ENCODE assay signal across 17 cellular contexts in the genomic region with DNA sequence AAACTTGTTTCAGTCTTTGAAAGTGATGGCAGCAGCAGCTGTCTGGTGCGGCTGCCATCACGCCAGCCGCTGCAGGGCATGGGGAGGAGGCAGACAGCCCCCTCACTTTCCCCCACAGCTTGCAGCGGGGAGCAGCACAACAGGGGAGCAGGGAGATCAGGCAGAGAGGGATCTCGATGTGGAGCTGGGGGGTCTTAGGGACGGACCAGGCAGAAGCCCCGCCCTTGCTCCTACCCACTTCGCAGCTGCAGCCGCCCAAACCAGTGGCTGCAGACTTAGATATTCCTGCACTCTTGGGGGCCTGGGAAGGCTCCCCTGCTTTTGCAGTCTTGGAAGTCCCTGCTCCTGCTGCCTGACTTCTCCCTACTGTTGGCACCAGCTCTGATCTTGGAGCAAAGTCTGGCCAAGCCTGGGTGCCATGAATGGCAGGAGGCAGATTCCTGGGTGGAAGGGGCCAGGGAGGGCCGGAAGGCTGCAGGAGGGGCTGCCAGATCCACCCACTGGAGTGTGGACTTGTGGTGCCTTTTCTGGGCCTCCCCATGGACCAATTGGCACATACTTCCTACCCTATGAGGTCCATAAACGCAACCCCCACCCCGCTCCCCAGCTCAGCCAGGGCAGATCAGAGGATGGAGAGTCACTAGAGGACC. TPM values are rescaled to one million over a fixed set of nuclear protein-coding genes. Genes with fewer than 3 reads are reported as not detected.
A peak's percentile ranks its signal among the peaks of the same experiment; 100 is the strongest.
DNase-seq lines count a peak whose midpoint lies in the region; ATAC-seq, FAIRE-seq and TF ChIP-seq lines count a peak whose summit lies in the region.
"Had no signal": no experiment of that assay in that cellular context is flagged by ENCODE, and none has a peak within 500 bp of the region (broad histone marks: within the 10 kb centered on the region; RNA-seq: fewer than 3 reads in every experiment).

No MANE protein-coding gene starts in this region.

- no peak for TF ChIP-seq RAD21 in IMR-90 (IDR thresholded peaks at IDR 0.05; ENCODE audit: low read length)

- no peak overlapping the region for H4K5ac ChIP-seq in IMR-90 (ENCODE audit: low read depth, low read length)

- TF ChIP-seq CTCF in IMR-90 (conservative IDR thresholded peaks at IDR 0.05; ENCODE audit: low read depth, low read length) (no peak), upper lobe of right lung (IDR thresholded peaks at IDR 0.05) (no peak)

- no peaks in the 10 kb centered on the region for H3K9me1 ChIP-seq in IMR-90 (ENCODE audit: insufficient read depth, low read length)

- no peak for FAIRE-seq in RCC 7860 (lab: Jason Lieb, UNC)
- FAIRE-seq: GM12891, GM18507 had no signal

- H3K4ac ChIP-seq in IMR-90 (ENCODE audit: low read depth, low read length) (no peak overlapping the region), neuronal stem cell (ENCODE audit: low read length) (no peak overlapping the region)

- dilution Hi-C loops in IMR-90 (cut with HindIII; ENCODE audit: low sequenced_read_pairs, unreplicated experiment) = no loop called here

- no peak overlapping the region for H3K56ac ChIP-seq in IMR-90 (ENCODE audit: extremely low read depth, insufficient read depth, low read length)

- H3K36me3 Mint-ChIP-seq in activated CD4-positive, alpha-beta T cell treated with anti-CD3 and anti-CD28 coated beads, Interleukin-2, amount 10 ng/mL, durations not matched to agents 24 days and 14 days (ENCODE audit: low read depth) = no peaks in the 10 kb centered on the region
- H3K36me3 Mint-ChIP-seq: CD4-positive, alpha-beta memory T cell had no signal

- H3K79me1 ChIP-seq in IMR-90 (ENCODE audit: low read depth in 1 of 2, low read length in 2 of 2) (no peaks in the 10 kb centered on the region), neuronal stem cell (ENCODE audit: low read depth, low read length) (no peaks in the 10 kb centered on the region)

- H2BK15ac ChIP-seq in IMR-90 (ENCODE audit: low read depth, low read length) (no peak overlapping the region), neuronal stem cell (ENCODE audit: low read length) (no peak overlapping the region)

- no peaks in the 10 kb centered on the region for H3K36me3 ChIP-seq in IMR-90 (ENCODE audit: control insufficient read depth, insufficient read depth, low read length)
- H3K36me3 ChIP-seq in neuronal stem cell (replicated peaks in 1 of 2; ENCODE audit: control insufficient read depth in 2 of 2, insufficient read depth in 2 of 2, low read length in 2 of 2) = no peaks in the 10 kb centered on the region
- H3K36me3 ChIP-seq in upper lobe of right lung = no peaks in the 10 kb centered on the region
- H3K36me3 ChIP-seq: HAP-1 had no signal

- H3K27me3 ChIP-seq in IMR-90 (ENCODE audit: control insufficient read depth, insufficient read depth, low read length) (peaks cover 2% of the 10 kb centered on the region; the same call in 1 of the 2 replicates), neuronal stem cell (ENCODE audit: control insufficient read depth in 3 of 3, insufficient read depth in 3 of 3, low read depth in 1 of 3, low read length in 3 of 3) (peaks cover 0 to 6% (median 0%) of the 10 kb centered on the region in 3 experiments), upper lobe of right lung (no peaks in the 10 kb centered on the region)

- no peak overlapping the region for H3K18ac ChIP-seq in IMR-90 (ENCODE audit: low read depth, low read length)
- peak overlapping the region; percentile 20 for H3K18ac ChIP-seq in neuronal stem cell (ENCODE audit: low read length)

- no peaks in the 10 kb centered on the region for H4K20me1 ChIP-seq in IMR-90 (ENCODE audit: insufficient read depth, low read length)

- H2BK20ac ChIP-seq in IMR-90 (ENCODE audit: low read depth, low read length) = no peak overlapping the region

- H2BK120ac ChIP-seq in IMR-90 (ENCODE audit: low read depth, low read length) (no peak overlapping the region), neuronal stem cell (ENCODE audit: low read depth, low read length) (no peak overlapping the region)

- H4K91ac ChIP-seq in IMR-90 (ENCODE audit: insufficient read depth, low read depth, low read length) = no peak overlapping the region
- H4K91ac ChIP-seq in neuronal stem cell (ENCODE audit: low read depth, low read length, poor library complexity) = no peak overlapping the region

- H3K9me3 ChIP-seq in IMR-90 (ENCODE audit: control insufficient read depth, insufficient read depth, low read length) (no peaks in the 10 kb centered on the region), neuronal stem cell (replicated peaks in 1 of 2; ENCODE audit: control insufficient read depth in 2 of 2, insufficient read depth in 1 of 2, low read depth in 1 of 2, low read length in 2 of 2) (no peaks in the 10 kb centered on the region), upper lobe of right lung (no peaks in the 10 kb centered on the region)
- H3K9me3 ChIP-seq: HAP-1 had no signal

- H2AFZ ChIP-seq in IMR-90 (replicated peaks; ENCODE audit: low read length, poor library complexity) (peak overlapping the region; percentile 29), neuronal stem cell (ENCODE audit: low read length) (no peak overlapping the region)
- H2AFZ ChIP-seq: GM23338 had no signal

- H3K27ac Mint-ChIP-seq in activated CD4-positive, alpha-beta T cell treated with anti-CD3 and anti-CD28 coated beads, Interleukin-2, amount 10 ng/mL, durations not matched to agents 24 days and 14 days = no peak overlapping the region
- H3K27ac Mint-ChIP-seq: CD4-positive, alpha-beta memory T cell; GM23338 had no signal

- CTCF ChIA-PET in IMR-90 (lab: Yijun Ruan, JAX) = interaction anchor here (0.6 to 0.9 kb wide), 2 partner anchors 19 to 230 kb away, joined by 3 to 7 read pairs; no protein-coding TSS in a partner anchor

- BruUV-seq in IMR-90 (replicated peaks; lab: Mats Ljungman, UMichigan) = no TSS peak

- POLR2A ChIA-PET in IMR-90 (lab: Charles Lee; ENCODE audit: unreplicated experiment) = no interaction called here

- no peak overlapping the region for H2BK12ac ChIP-seq in neuronal stem cell (ENCODE audit: low read length)

- in situ Hi-C loops in IMR-90 (cut with MboI; ENCODE audit: low sequenced_read_pairs) = no loop called here

- no peak for TF ChIP-seq POLR2A in IMR-90 (IDR thresholded peaks at IDR 0.05; ENCODE audit: low read depth, low read length)

- DNase-seq in IMR-90 (no peak), neuronal stem cell (ENCODE audit: low spot score) (no peak), upper lobe of right lung (no peak), RCC 7860 (ENCODE audit: low spot score) (no peak), RPMI8226 (no peak)
- no peak for DNase-seq in activated CD4-positive, alpha-beta T cell treated with anti-CD3 and anti-CD28 coated beads, Interleukin-2, amount 10 ng/mL, durations not matched to agents 24 days and 14 days
- DNase-seq: C1 segment of cervical spinal cord; Calu3; CD4-positive, alpha-beta memory T cell; COR-L47; DMS53; DMS79 treated with DMSO at 0.1 percent for 48 hours; GF-D8 had no signal

- H3K4me1 ChIP-seq in IMR-90 (ENCODE audit: control insufficient read depth, insufficient read depth, low read length) (no peaks in the 10 kb centered on the region), neuronal stem cell (ENCODE audit: control insufficient read depth in 2 of 2, insufficient read depth in 1 of 2, low read depth in 1 of 2, low read length in 2 of 2) (peaks cover 2% of the 10 kb centered on the region in 2 donors), upper lobe of right lung (no peaks in the 10 kb centered on the region)

- H2AK5ac ChIP-seq in IMR-90 (ENCODE audit: low read depth, low read length) (no peak overlapping the region), neuronal stem cell (ENCODE audit: low read depth, low read length) (no peak overlapping the region)

- H3K27ac ChIP-seq in IMR-90 (ENCODE audit: insufficient read depth, low read length) = no peak overlapping the region
- H3K27ac ChIP-seq in neuronal stem cell (replicated peaks; ENCODE audit: low read length) = no peak overlapping the region
- no peak overlapping the region for H3K27ac ChIP-seq in upper lobe of right lung

- no peaks in the 10 kb centered on the region for H3K9me3 Mint-ChIP-seq in activated CD4-positive, alpha-beta T cell treated with anti-CD3 and anti-CD28 coated beads, Interleukin-2, amount 10 ng/mL, durations not matched to agents 24 days and 14 days
- H3K9me3 Mint-ChIP-seq: CD4-positive, alpha-beta memory T cell had no signal

- no peak overlapping the region for H3K9ac ChIP-seq in IMR-90 (ENCODE audit: low read depth, low read length)
- H3K9ac ChIP-seq in neuronal stem cell (ENCODE audit: low read depth, low read length, poor library complexity) = no peak overlapping the region

- no peak overlapping the region for H2AK9ac ChIP-seq in IMR-90 (replicated peaks; ENCODE audit: low read depth, low read length, poor library complexity)

- H3K14ac ChIP-seq in IMR-90 (replicated peaks; ENCODE audit: low read depth, low read length) (no peak overlapping the region), neuronal stem cell (ENCODE audit: low read length) (no peak overlapping the region)

- intact Hi-C loops in IMR-90 (cut with micrococcal nuclease) = no loop called here
- intact Hi-C loops in upper lobe of right lung (cut with DNase I) = no loop called here
- intact Hi-C loops in activated CD4-positive, alpha-beta T cell treated with anti-CD3 and anti-CD28 coated beads, Interleukin-2, amount 10 ng/mL, durations not matched to agents 24 days and 14 days (cut with micrococcal nuclease) = no loop called here

- H3K27me3 Mint-ChIP-seq in activated CD4-positive, alpha-beta T cell treated with anti-CD3 and anti-CD28 coated beads, Interleukin-2, amount 10 ng/mL, durations not matched to agents 24 days and 14 days = peaks cover 4% of the 10 kb centered on the region
- H3K27me3 Mint-ChIP-seq: CD4-positive, alpha-beta memory T cell had no signal

- WGBS in IMR-90 (ENCODE audit: extremely low coverage in 2 of 2, insufficient read length in 1 of 2), 2 experiments = 80% methylated on average over 1 of the region's 12 CpGs; no CpG with 5 or more reads in 1 of the 2 experiments
- no CpG with 5 or more reads among the region's 12 CpGs for WGBS in neuronal stem cell (ENCODE audit: extremely low coverage in 2 of 2, insufficient read length in 2 of 2, insufficient replicate concordance in 1 of 2), 2 donors

- H3K23ac ChIP-seq in IMR-90 (ENCODE audit: low read depth, low read length) (no peak overlapping the region), neuronal stem cell (ENCODE audit: low read depth, low read length, poor library complexity) (no peak overlapping the region)

- H2BK5ac ChIP-seq in IMR-90 (ENCODE audit: low read depth, low read length, poor library complexity, severe bottlenecking) = no peak overlapping the region
- no peak overlapping the region for H2BK5ac ChIP-seq in neuronal stem cell (ENCODE audit: low read length)

- no peak for ATAC-seq in IMR-90 (ENCODE audit: low read depth)
- ATAC-seq in upper lobe of right lung = peak; percentile 19
- ATAC-seq: GM23338 had no signal

- H3K4me3 Mint-ChIP-seq in activated CD4-positive, alpha-beta T cell treated with anti-CD3 and anti-CD28 coated beads, Interleukin-2, amount 10 ng/mL, durations not matched to agents 24 days and 14 days = no peak overlapping the region
- H3K4me3 Mint-ChIP-seq: CD4-positive, alpha-beta memory T cell; GM23338 had no signal

- H4K8ac ChIP-seq in IMR-90 (ENCODE audit: low read depth in 2 of 2, low read length in 2 of 2) = no peak overlapping the region
- no peak overlapping the region for H4K8ac ChIP-seq in neuronal stem cell (ENCODE audit: low read depth, low read length)

- H3K4me1 Mint-ChIP-seq in activated CD4-positive, alpha-beta T cell treated with anti-CD3 and anti-CD28 coated beads, Interleukin-2, amount 10 ng/mL, durations not matched to agents 24 days and 14 days = no peaks in the 10 kb centered on the region
- H3K4me1 Mint-ChIP-seq: CD4-positive, alpha-beta memory T cell had no signal

- H3K4me2 ChIP-seq in IMR-90 (ENCODE audit: low read depth, low read length) (no peak overlapping the region), neuronal stem cell (ENCODE audit: insufficient read depth, low read length, poor library complexity, severe bottlenecking) (no peak overlapping the region)
- H3K4me2 ChIP-seq: GM23338 had no signal

- H3K4me3 ChIP-seq in IMR-90 (ENCODE audit: insufficient read depth, low read depth, low read length) (no peak overlapping the region), neuronal stem cell (ENCODE audit: low read length in 2 of 2) (no peak overlapping the region), upper lobe of right lung (no peak overlapping the region)
- H3K4me3 ChIP-seq: GM23338, HAP-1 had no signal

RNA-seq across cellular contexts. Expression of a gene that starts 14.0 kb away (rescaled TPM):
- total RNA-seq in IMR-90 (2012; rRNA removed) = 0.28 and 0.36 TPM in 2 replicates
- 0.06 and 0.22 TPM in 2 replicates for polyA plus RNA-seq in IMR-90 (2012; rRNA removed)
- 0.01 and 0.02 TPM in 2 replicates for polyA plus RNA-seq in IMR-90 (2012; cell fraction: cytosol; rRNA removed)
- 0.05 and 0.08 TPM in 2 replicates for polyA plus RNA-seq in IMR-90 (2012; cell fraction: nucleus; rRNA removed; ENCODE audit: low replicate concordance)
- 4.8 TPM for polyA plus RNA-seq in neuronal stem cell (2013, experiment 1 of 2)
- 5.2 TPM for polyA plus RNA-seq in neuronal stem cell (2013, experiment 2 of 2)
- 9.6 TPM for total RNA-seq in upper lobe of right lung
- total RNA-seq in activated CD4-positive, alpha-beta T cell treated with anti-CD3 and anti-CD28 coated beads, Interleukin-2, amount 10 ng/mL, durations not matched to agents 24 days and 14 days = 0.12 and 1.1 TPM in 2 replicates

RNA-seq across cellular contexts. Expression of a gene that starts 49.6 kb away (rescaled TPM):
- total RNA-seq in IMR-90 (2012; rRNA removed) (4.7 TPM in 2 replicates), upper lobe of right lung (8.9 TPM)
- 6.9 and 7.1 TPM in 2 replicates for polyA plus RNA-seq in IMR-90 (2012; rRNA removed)
- polyA plus RNA-seq in IMR-90 (2012; cell fraction: cytosol; rRNA removed) = 1.6 and 1.7 TPM in 2 replicates
- polyA plus RNA-seq in IMR-90 (2012; cell fraction: nucleus; rRNA removed; ENCODE audit: low replicate concordance) = 3.0 and 22.6 TPM in 2 replicates
- polyA plus RNA-seq in neuronal stem cell (2013, experiment 1 of 2) = 16.2 TPM
- polyA plus RNA-seq in neuronal stem cell (2013, experiment 2 of 2) = 17.7 TPM
- not detected in 2 replicates for total RNA-seq in activated CD4-positive, alpha-beta T cell treated with anti-CD3 and anti-CD28 coated beads, Interleukin-2, amount 10 ng/mL, durations not matched to agents 24 days and 14 days
- total RNA-seq: CD4-positive, alpha-beta memory T cell had no signal
- polyA plus RNA-seq: CD4-positive, alpha-beta memory T cell had no signal
